Comparison of ENCODE assay signal across 24 cellular contexts in the genomic region with DNA sequence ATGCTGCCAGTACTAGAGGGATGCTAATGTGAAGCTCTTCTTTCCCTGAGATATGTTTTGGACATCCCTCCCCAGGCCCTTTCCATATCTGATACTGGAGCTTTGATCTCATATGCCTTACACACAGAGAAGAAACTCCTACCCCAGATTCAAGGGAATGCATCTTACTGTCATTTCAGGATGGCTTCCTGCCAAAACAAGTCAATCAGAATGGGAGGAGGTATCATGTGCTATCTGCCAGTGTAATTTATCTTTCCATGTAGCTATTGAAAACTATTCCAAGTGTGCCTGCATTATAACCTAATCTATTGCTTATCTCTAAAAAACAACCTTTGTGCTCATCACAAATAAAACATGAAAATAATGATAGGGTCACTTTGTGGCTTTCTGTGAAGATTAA.
"Had no signal": no experiment of that assay in that cellular context is flagged by ENCODE, and none has a peak within 500 bp of the region (broad histone marks: within the 10 kb centered on the region; RNA-seq: fewer than 3 reads in every experiment).

No MANE protein-coding gene starts in this region.

- DNase-seq: activated CD4-positive, alpha-beta memory T cell treated with anti-CD3 and anti-CD28 coated beads for 36 hours; activated CD4-positive, alpha-beta T cell treated with anti-CD3 and anti-CD28 coated beads for 36 hours; activated CD4-positive, alpha-beta T cell treated with anti-CD3 and anti-CD28 coated beads, Interleukin-2, amount 10 ng/mL, durations not matched to agents 24 days and 14 days; activated CD4-positive, CD25-positive, alpha-beta regulatory T cell; activated CD4-positive, CD25-positive, alpha-beta regulatory T cell treated with anti-CD3 and anti-CD28 coated beads, Interleukin-2, amount 50 U/mL, for 72 hours; activated CD8-positive, alpha-beta memory T cell treated with anti-CD3 and anti-CD28 coated beads, Interleukin-2, amount 10 ng/mL, durations not matched to agents 7 days and 5 days; activated CD8-positive, alpha-beta memory T cell treated with anti-CD3 and anti-CD28 coated beads, Interleukin-2, amount 50 U/mL, for 4 hours; activated CD8-positive, alpha-beta T cell treated with anti-CD3 and anti-CD28 coated beads, Interleukin-2, amount 10 ng/mL, durations not matched to agents 7 days and 5 days; activated effector memory CD4-positive, alpha-beta T cell treated with anti-CD3 and anti-CD28 coated beads, Interleukin-2, amount 50 U/mL, for 16 hours; activated naive CD4-positive, alpha-beta T cell treated with anti-CD3 and anti-CD28 coated beads for 36 hours; activated naive CD8-positive, alpha-beta T cell treated with anti-CD3 and anti-CD28 coated beads for 36 hours; activated naive CD8-positive, alpha-beta T cell treated with anti-CD3 and anti-CD28 coated beads, Interleukin-2, amount 50 U/mL, for 24 hours; activated T-cell treated with anti-CD3 and anti-CD28 coated beads, Interleukin-2, amount 50 U/mL, for 1 hour; activated T-cell treated with anti-CD3 and anti-CD28 coated beads, Interleukin-2, amount 50 U/mL, for 48 hours; adrenal gland; amygdala; aorta; body of pancreas; central memory CD4-positive, alpha-beta T cell; cerebellar nuclear complex; colonic mucosa; effector CD8-positive, alpha-beta T cell; head of caudate nucleus; T-helper 2 cell had no signal
